11 cellular contexts compared by ENCODE assay signal in the genomic region with DNA sequence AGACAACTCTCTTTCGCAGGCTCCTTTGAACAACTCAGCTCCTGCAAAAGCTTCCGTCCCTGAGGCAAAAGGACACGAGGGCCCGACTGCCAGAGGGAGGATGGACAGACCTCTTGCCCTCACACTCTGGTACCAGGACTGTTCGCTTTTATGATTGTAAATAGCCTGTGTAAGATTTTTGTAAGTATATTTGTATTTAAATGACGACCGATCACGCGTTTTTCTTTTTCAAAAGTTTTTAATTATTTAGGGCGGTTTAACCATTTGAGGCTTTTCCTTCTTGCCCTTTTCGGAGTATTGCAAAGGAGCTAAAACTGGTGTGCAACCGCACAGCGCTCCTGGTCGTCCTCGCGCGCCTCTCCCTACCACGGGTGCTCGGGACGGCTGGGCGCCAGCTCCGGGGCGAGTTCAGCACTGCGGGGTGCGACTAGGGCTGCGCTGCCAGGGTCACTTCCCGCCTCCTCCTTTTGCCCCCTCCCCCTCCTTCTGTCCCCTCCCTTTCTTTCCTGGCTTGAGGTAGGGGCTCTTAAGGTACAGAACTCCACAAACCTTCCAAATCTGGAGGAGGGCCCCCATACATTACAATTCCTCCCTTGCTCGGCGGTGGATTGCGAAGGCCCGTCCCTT. TPM values are rescaled to one million over a fixed set of nuclear protein-coding genes. Genes with fewer than 3 reads are reported as not detected.
DNase-seq lines count a peak whose midpoint lies in the region; ATAC-seq and TF ChIP-seq lines count a peak whose summit lies in the region.
"Had no signal": no experiment of that assay in that cellular context is flagged by ENCODE, and none has a peak within 500 bp of the region (broad histone marks: within the 10 kb centered on the region; RNA-seq: fewer than 3 reads in every experiment).

No MANE protein-coding gene starts in this region.

- CTCF ChIA-PET in SK-N-SH (lab: Yijun Ruan, JAX): interaction anchor here (0.6 to 2.0 kb wide), 10 partner anchors 8 to 517 kb away, joined by 3 to 7 read pairs (median 3); no protein-coding TSS in a partner anchor

- H3K36me3 ChIP-seq in SK-N-SH (replicated peaks in 1 of 2; ENCODE audit: control insufficient read depth in 1 of 2, insufficient read depth in 2 of 2, low read length in 1 of 2) (peaks cover 0 to 4% of the 10 kb centered on the region in 2 experiments), esophagus (ENCODE audit: control insufficient read depth in 2 of 2, insufficient read depth in 2 of 2, low read length in 1 of 2) (no peaks in the 10 kb centered on the region), mucosa of rectum (ENCODE audit: control insufficient read depth in 2 of 2, insufficient read depth in 2 of 2, low read length in 2 of 2) (peaks cover 0 to 2% of the 10 kb centered on the region in 2 donors), urinary bladder (ENCODE audit: insufficient read depth) (no peaks in the 10 kb centered on the region)

- H3K9ac ChIP-seq in SK-N-SH: no peak overlapping the region
- no peak overlapping the region for H3K9ac ChIP-seq in mucosa of rectum (ENCODE audit: low read depth in 1 of 2, low read length in 2 of 2)

- H3F3A ChIP-seq in SK-N-SH (replicated peaks; ENCODE audit: insufficient read depth): peaks cover 10% of the 10 kb centered on the region

- no peaks in the 10 kb centered on the region for H4K20me1 ChIP-seq in SK-N-SH (ENCODE audit: insufficient read depth)

- H2AFZ ChIP-seq in SK-N-SH (ENCODE audit: low read depth): no peak overlapping the region

- H3K9me3 ChIP-seq in SK-N-SH (no peaks in the 10 kb centered on the region), esophagus (ENCODE audit: control insufficient read depth in 2 of 2, insufficient read depth in 1 of 2, low read depth in 1 of 2, low read length in 1 of 2) (peaks cover 0 to 2% of the 10 kb centered on the region in 2 donors), mucosa of rectum (ENCODE audit: control insufficient read depth in 2 of 2, low read length in 2 of 2) (no peaks in the 10 kb centered on the region)
- H3K9me3 ChIP-seq: A549 had no signal

- H3K4me2 ChIP-seq in SK-N-SH: peak overlapping the region; percentile 91
- H3K4me2 ChIP-seq: A549 had no signal

- POLR2A ChIA-PET in SK-N-SH (lab: Yijun Ruan, JAX): no interaction called here

- TF ChIP-seq EP300 in SK-N-SH (IDR thresholded peaks at IDR 0.05; ENCODE audit: borderline replicate concordance in 1 of 2, low read depth in 1 of 2, low read length in 1 of 2): no peak

- no peak for ATAC-seq in SK-N-SH treated with all-trans-retinoic acid at 6 μM for 48 hours
- ATAC-seq in GM18511 (IDR thresholded peaks at IDR 0.05; ENCODE audit: unreplicated experiment): no peak
- ATAC-seq: A549; activated T-cell treated with anti-CD3 and anti-CD28 coated beads, Interleukin-2, amount 50 U/mL, for 72 hours had no signal

- DNase-seq in SK-N-SH: no peak
- no peak for DNase-seq in activated T-cell treated with anti-CD3 and anti-CD28 coated beads for 4 hours
- no peak for DNase-seq in stimulated activated CD8-positive, alpha-beta memory T cell treated with anti-CD3 and anti-CD28 coated beads, Interleukin-4, amount 100 ng/mL, for 48 hours
- DNase-seq: activated T-cell treated with anti-CD3 and anti-CD28 coated beads, Interleukin-2, amount 50 U/mL, for 72 hours had no signal

- no peaks in the 10 kb centered on the region for H3K27me3 ChIP-seq in SK-N-SH (ENCODE audit: insufficient read depth)
- H3K27me3 ChIP-seq in esophagus (ENCODE audit: control insufficient read depth in 1 of 2, insufficient read depth in 2 of 2, low read length in 2 of 2): no peaks in the 10 kb centered on the region
- no peaks in the 10 kb centered on the region for H3K27me3 ChIP-seq in mucosa of rectum (ENCODE audit: control insufficient read depth in 2 of 2, insufficient read depth in 2 of 2, low read length in 2 of 2)

- 98% methylated on average over 31 of the region's 31 CpGs for WGBS in SK-N-SH (ENCODE audit: low lambda C conversion rate)
- WGBS in esophagus, 2 donors: 37 to 49% methylated on average over 31 of the region's 31 CpGs
- 37% methylated on average over 31 of the region's 31 CpGs for WGBS in urinary bladder

- H3K4me3 ChIP-seq in SK-N-SH (ENCODE audit: low read depth in 2 of 2, low read length in 1 of 2) (peak overlapping the region in 1 of 2 experiments; percentile 12; a peak in 1 of 4 replicates), esophagus (ENCODE audit: low read depth in 1 of 2, low read length in 2 of 2) (peak overlapping the region; percentile 62 to 90), mucosa of rectum (ENCODE audit: low read length in 2 of 2) (peak overlapping the region; percentile 91 to 93), urinary bladder (ENCODE audit: low read depth, low read length) (peak overlapping the region; percentile 79)
- H3K4me3 ChIP-seq: A549 had no signal

- H3K9me2 ChIP-seq in SK-N-SH: no peaks in the 10 kb centered on the region

- H3K4me1 ChIP-seq in SK-N-SH (ENCODE audit: control insufficient read depth in 1 of 2, insufficient read depth in 2 of 2, low read depth in 1 of 2, low read length in 1 of 2) (peaks cover 5 to 31% of the 10 kb centered on the region in 2 experiments; a peak in 3 of 4 replicates), esophagus (ENCODE audit: control insufficient read depth in 2 of 2, insufficient read depth in 2 of 2, low read length in 1 of 2) (peaks cover 3 to 15% of the 10 kb centered on the region in 2 donors), mucosa of rectum (ENCODE audit: control insufficient read depth in 2 of 2, insufficient read depth in 2 of 2, low read length in 2 of 2) (peaks cover 6 to 10% of the 10 kb centered on the region in 2 donors), urinary bladder (ENCODE audit: insufficient read depth) (no peaks in the 10 kb centered on the region)

- H3K27ac ChIP-seq in SK-N-SH (ENCODE audit: low read depth in 2 of 2, low read length in 1 of 2) (no peak overlapping the region), esophagus (ENCODE audit: low read depth in 2 of 2, low read length in 1 of 2) (no peak overlapping the region), mucosa of rectum (ENCODE audit: low read depth in 2 of 2, low read length in 2 of 2) (no peak overlapping the region), urinary bladder (ENCODE audit: low read depth) (no peak overlapping the region)
- H3K27ac ChIP-seq: A549, RWPE1 had no signal

- no peak for TF ChIP-seq RAD21 in SK-N-SH (IDR thresholded peaks at IDR 0.05; ENCODE audit: low read length)

- H3K79me2 ChIP-seq in SK-N-SH (ENCODE audit: insufficient read depth): peaks cover 9% of the 10 kb centered on the region

- TF ChIP-seq CTCF in SK-N-SH (IDR thresholded peaks at IDR 0.05): no peak

TF ChIP-seq in SK-N-SH, 30 proteins besides CTCF, POLR2A, EP300 and RAD21:
- TF ChIP-seq TEAD4 (IDR thresholded peaks at IDR 0.05; ENCODE audit: borderline replicate concordance, insufficient read depth) (no peak), FOXJ3 (CRISPR knock-in tag; IDR thresholded peaks at IDR 0.05) (no peak), PBX3 (IDR thresholded peaks at IDR 0.05) (no peak), GABPA (IDR thresholded peaks at IDR 0.05; ENCODE audit: low read depth) (no peak)

TF ChIP-seq in SK-N-SH treated with all-trans-retinoic acid at 6 μM for 48 hours, 23 proteins besides CTCF, POLR2A, EP300 and RAD21 (continues in another document):
- no peak for TF ChIP-seq ZFP3 (CRISPR knock-in tag; IDR thresholded peaks at IDR 0.05)
- no peak for TF ChIP-seq GLIS3 (CRISPR knock-in tag; IDR thresholded peaks at IDR 0.05)
- TF ChIP-seq CSDC2 (CRISPR knock-in tag; IDR thresholded peaks at IDR 0.05): no peak
- TF ChIP-seq, protein P1, sequence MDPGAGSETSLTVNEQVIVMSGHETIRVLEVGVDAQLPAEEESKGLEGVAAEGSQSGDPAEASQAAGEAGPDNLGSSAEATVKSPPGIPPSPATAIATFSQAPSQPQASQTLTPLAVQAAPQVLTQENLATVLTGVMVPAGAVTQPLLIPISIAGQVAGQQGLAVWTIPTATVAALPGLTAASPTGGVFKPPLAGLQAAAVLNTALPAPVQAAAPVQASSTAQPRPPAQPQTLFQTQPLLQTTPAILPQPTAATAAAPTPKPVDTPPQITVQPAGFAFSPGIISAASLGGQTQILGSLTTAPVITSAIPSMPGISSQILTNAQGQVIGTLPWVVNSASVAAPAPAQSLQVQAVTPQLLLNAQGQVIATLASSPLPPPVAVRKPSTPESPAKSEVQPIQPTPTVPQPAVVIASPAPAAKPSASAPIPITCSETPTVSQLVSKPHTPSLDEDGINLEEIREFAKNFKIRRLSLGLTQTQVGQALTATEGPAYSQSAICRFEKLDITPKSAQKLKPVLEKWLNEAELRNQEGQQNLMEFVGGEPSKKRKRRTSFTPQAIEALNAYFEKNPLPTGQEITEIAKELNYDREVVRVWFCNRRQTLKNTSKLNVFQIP (CRISPR knock-in tag; IDR thresholded peaks at IDR 0.05; ENCODE audit: borderline replicate concordance, low read depth): no peak
- TF ChIP-seq ZNF70 (CRISPR knock-in tag; IDR thresholded peaks at IDR 0.05): no peak
- TF ChIP-seq PPARA (CRISPR knock-in tag; IDR thresholded peaks at IDR 0.05; ENCODE audit: borderline replicate concordance): no peak
- TF ChIP-seq ARNTL (CRISPR knock-in tag; IDR thresholded peaks at IDR 0.05; ENCODE audit: borderline replicate concordance, low read depth): no peak
- TF ChIP-seq RARB (CRISPR knock-in tag; IDR thresholded peaks at IDR 0.05): no peak
- no peak for TF ChIP-seq ZNF565 (CRISPR knock-in tag; conservative IDR thresholded peaks at IDR 0.05; ENCODE audit: low read depth)
- TF ChIP-seq TCF4 (CRISPR knock-in tag; IDR thresholded peaks at IDR 0.05; ENCODE audit: borderline replicate concordance): no peak
- TF ChIP-seq, protein P2, sequence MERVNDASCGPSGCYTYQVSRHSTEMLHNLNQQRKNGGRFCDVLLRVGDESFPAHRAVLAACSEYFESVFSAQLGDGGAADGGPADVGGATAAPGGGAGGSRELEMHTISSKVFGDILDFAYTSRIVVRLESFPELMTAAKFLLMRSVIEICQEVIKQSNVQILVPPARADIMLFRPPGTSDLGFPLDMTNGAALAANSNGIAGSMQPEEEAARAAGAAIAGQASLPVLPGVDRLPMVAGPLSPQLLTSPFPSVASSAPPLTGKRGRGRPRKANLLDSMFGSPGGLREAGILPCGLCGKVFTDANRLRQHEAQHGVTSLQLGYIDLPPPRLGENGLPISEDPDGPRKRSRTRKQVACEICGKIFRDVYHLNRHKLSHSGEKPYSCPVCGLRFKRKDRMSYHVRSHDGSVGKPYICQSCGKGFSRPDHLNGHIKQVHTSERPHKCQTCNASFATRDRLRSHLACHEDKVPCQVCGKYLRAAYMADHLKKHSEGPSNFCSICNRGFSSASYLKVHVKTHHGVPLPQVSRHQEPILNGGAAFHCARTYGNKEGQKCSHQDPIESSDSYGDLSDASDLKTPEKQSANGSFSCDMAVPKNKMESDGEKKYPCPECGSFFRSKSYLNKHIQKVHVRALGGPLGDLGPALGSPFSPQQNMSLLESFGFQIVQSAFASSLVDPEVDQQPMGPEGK (CRISPR knock-in tag; IDR thresholded peaks at IDR 0.05; ENCODE audit: borderline replicate concordance): no peak
- no peak for TF ChIP-seq SNAI2 (CRISPR knock-in tag; IDR thresholded peaks at IDR 0.05)

RNA-seq across cellular contexts. Expression of gene FZD1, which starts 2.8 kb away (rescaled TPM):
- polyA plus RNA-seq in SK-N-SH (2012; rRNA removed) (3.3 and 3.8 TPM in 2 replicates), esophagus (1 to 10 TPM; 2.7 to 5.0 TPM), urinary bladder (18.7 TPM)
- 2.3 and 3.5 TPM in 2 replicates for polyA plus RNA-seq in SK-N-SH (2012; cell fraction: cytosol; rRNA removed)
- polyA plus RNA-seq in SK-N-SH (2012; cell fraction: nucleus; rRNA removed): 1.8 and 2.4 TPM in 2 replicates
- 25.1 TPM for total RNA-seq in urinary bladder
